Comparison of ENCODE assay signal across 12 cellular contexts in genomic region chr18:44592639-44593038, GRCh38.
DNase-seq lines count a peak whose midpoint lies in the region; ATAC-seq and TF ChIP-seq lines count a peak whose summit lies in the region.
"Had no signal": no experiment of that assay in that cellular context is flagged by ENCODE, and none has a peak within 500 bp of the region (broad histone marks: within the 10 kb centered on the region; RNA-seq: fewer than 3 reads in every experiment).

No MANE protein-coding gene starts in this region.

- TF ChIP-seq POLR2A in vagina (IDR thresholded peaks at IDR 0.05): no peak

- H3K36me3 ChIP-seq in left lung (no peaks in the 10 kb centered on the region), vagina (no peaks in the 10 kb centered on the region)

- DNase-seq in NCI-H1417 (lab: John Stamatoyannopoulos, UW) (peak in 2 of 3 experiments; percentile 3 to 39), NCI-H1417 treated with DMSO at 0.1 percent for 48 hours (lab: John Stamatoyannopoulos, UW) (no peak), dedifferentiated amniotic fluid mesenchymal stem cell (ENCODE audit: extremely low spot score) (peak; percentile 70), left lung (no peak), vagina (ENCODE audit: extremely low spot score in 2 of 2) (no peak), head of caudate nucleus (no peak), NCI-H2107 treated with DMSO at 0.1 percent for 48 hours (lab: John Stamatoyannopoulos, UW; ENCODE audit: unreplicated experiment) (no peak), NCI-H1436 (lab: John Stamatoyannopoulos, UW) (no peak)
- DNase-seq: anterior cingulate cortex, NCI-H226 had no signal

- H3K4me1 ChIP-seq in left lung (peaks cover 0 to 4% of the 10 kb centered on the region in 2 donors), vagina (peaks cover 31% of the 10 kb centered on the region)

- H3K27me3 ChIP-seq in left lung (no peaks in the 10 kb centered on the region), vagina (no peaks in the 10 kb centered on the region)

- peak; percentile 41 for ATAC-seq in left lung
- ATAC-seq: stimulated activated effector memory CD8-positive, alpha-beta T cell treated with anti-CD3 and anti-CD28 coated beads, Interleukin-12 subunit alpha, Interleukin-12 subunit beta, amount 100 ng/mL, for 72 hours had no signal

- H3K4me3 ChIP-seq in left lung (no peak overlapping the region), vagina (no peak overlapping the region)

- H3K27ac ChIP-seq in left lung (peak overlapping the region in 1 of 2 donors; percentile 11), vagina (peak overlapping the region; percentile 33)
- H3K27ac ChIP-seq: 22Rv1 had no signal

- TF ChIP-seq CTCF in left lung (IDR thresholded peaks at IDR 0.05) (no peak), vagina (IDR thresholded peaks at IDR 0.05) (no peak)

- intact Hi-C loops in left lung (cut with DNase I): no loop called here
- intact Hi-C loops in vagina (cut with DNase I): no loop called here
- intact Hi-C loops in head of caudate nucleus (cut with DNase I): no loop called here

- H3K9me3 ChIP-seq in left lung (no peaks in the 10 kb centered on the region), vagina (no peaks in the 10 kb centered on the region)

Comparison
In these comparisons a context has a peak if more than half of its experiments do, and no peak if none do; other contexts are left out.
1. DNase-seq: peak in NCI-H1417 (2 of 3) and dedifferentiated amniotic fluid mesenchymal stem cell (single experiment); none in NCI-H1417 treated with DMSO at 0.1 percent for 48 hours (single experiment), left lung (0 of 2), vagina (0 of 2), head of caudate nucleus (0 of 42), NCI-H2107 treated with DMSO at 0.1 percent for 48 hours (single experiment) and NCI-H1436 (single experiment).